1 cellular context compared by ENCODE assay signal in the genomic region with DNA sequence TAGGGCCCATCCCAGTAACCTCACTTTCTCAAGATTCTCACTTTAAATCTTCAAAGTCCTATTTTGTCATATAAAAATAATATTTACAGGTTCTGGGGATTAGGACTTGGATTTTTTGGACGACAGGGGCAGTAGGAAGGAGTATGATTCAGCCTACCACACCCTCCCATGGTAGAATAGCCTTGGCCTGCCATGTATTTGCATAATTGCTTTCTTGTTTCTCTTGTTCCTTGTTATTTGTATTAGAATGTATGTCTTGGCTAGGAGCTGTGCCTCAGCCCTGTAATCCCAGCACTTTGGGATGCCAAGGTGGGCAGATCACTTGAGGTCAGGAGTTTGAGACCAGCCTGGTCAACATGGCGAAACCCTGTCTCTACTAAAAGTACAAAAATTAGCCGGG.
TF ChIP-seq lines count a peak whose summit lies in the region.

No MANE protein-coding gene starts in this region.

TF ChIP-seq in WTC11, 78 proteins besides CTCF, POLR2A, EP300 and RAD21 (continued from another document):
- TF ChIP-seq MLX (CRISPR knock-in tag; IDR thresholded peaks at IDR 0.05): no peak
- TF ChIP-seq JUN (CRISPR knock-in tag; IDR thresholded peaks at IDR 0.05): no peak
- no peak for TF ChIP-seq ZNF121 (CRISPR knock-in tag; IDR thresholded peaks at IDR 0.05)
